Comparison of ENCODE assay signal across 12 cellular contexts in genomic region chr9:127463382-127463781, GRCh38.
"Had no signal": no experiment of that assay in that cellular context is flagged by ENCODE, and none has a peak within 500 bp of the region (broad histone marks: within the 10 kb centered on the region; RNA-seq: fewer than 3 reads in every experiment).

No MANE protein-coding gene starts in this region.

- H3K9ac ChIP-seq: neural progenitor cell had no signal

- H3K27ac ChIP-seq: breast epithelium, left lung, neural progenitor cell, sigmoid colon had no signal

- H3K36me3 ChIP-seq: neural progenitor cell had no signal

- H3K27me3 ChIP-seq: breast epithelium, left lung, neural progenitor cell, sigmoid colon had no signal

- DNase-seq: activated CD4-positive, alpha-beta T cell treated with anti-CD3 and anti-CD28 coated beads, Interleukin-2, amount 50 U/mL, for 4 hours; activated effector memory CD4-positive, alpha-beta T cell treated with anti-CD3 and anti-CD28 coated beads, Interleukin-2, amount 50 U/mL, for 16 hours; activated naive CD4-positive, alpha-beta T cell treated with anti-CD3 and anti-CD28 coated beads, Interleukin-2, amount 50 U/mL, for 16 hours; activated T-cell treated with anti-CD3 and anti-CD28 coated beads, Interleukin-2, amount 50 U/mL, for 72 hours; effector memory CD8-positive, alpha-beta T cell; left lung; mucosa of descending colon; naive thymus-derived CD4-positive, alpha-beta T cell; sigmoid colon; stimulated activated naive B cell treated with anti-CD40 and anti-IgM and Interleukin-4, amounts not matched to agents 10 μg/mL and 1 μg/mL and 100 μg/mL, for 72 hours had no signal

- H3K4me2 ChIP-seq: neural progenitor cell had no signal

- H3K4me1 ChIP-seq: breast epithelium, left lung, neural progenitor cell had no signal

- ATAC-seq: activated T-cell treated with anti-CD3 and anti-CD28 coated beads, Interleukin-2, amount 50 U/mL, for 72 hours; effector memory CD8-positive, alpha-beta T cell; mucosa of descending colon; naive thymus-derived CD4-positive, alpha-beta T cell; stimulated activated naive B cell treated with anti-CD40 and anti-IgM and Interleukin-4, amounts not matched to agents 10 μg/mL and 1 μg/mL and 100 μg/mL, for 72 hours had no signal

- H3K9me3 ChIP-seq: breast epithelium, left lung, mucosa of descending colon, sigmoid colon had no signal

- H2AFZ ChIP-seq: neural progenitor cell had no signal

- H3K4me3 ChIP-seq: breast epithelium, left lung, mucosa of descending colon, neural progenitor cell, sigmoid colon had no signal
